In genomic region chr4:80004319-80004718, GRCh38 we compare ENCODE assay signal across 1 cellular context.
A peak's percentile ranks its signal among the peaks of the same experiment; 100 is the strongest.
TF ChIP-seq lines count a peak whose summit lies in the region.

No MANE protein-coding gene starts in this region.

TF ChIP-seq in K562, 482 proteins besides CTCF, POLR2A, EP300 and RAD21 (continued from another document):
- peak; percentile 34; the same call in 1 of the 2 replicates for TF ChIP-seq CHAMP1 (IDR thresholded peaks at IDR 0.05)
- TF ChIP-seq NCOA2 (IDR thresholded peaks at IDR 0.05; ENCODE audit: partially characterized antibody in 2 of 2): no peak
- no peak for TF ChIP-seq ZNF24 (IDR thresholded peaks at IDR 0.05)
